In the genomic region with DNA sequence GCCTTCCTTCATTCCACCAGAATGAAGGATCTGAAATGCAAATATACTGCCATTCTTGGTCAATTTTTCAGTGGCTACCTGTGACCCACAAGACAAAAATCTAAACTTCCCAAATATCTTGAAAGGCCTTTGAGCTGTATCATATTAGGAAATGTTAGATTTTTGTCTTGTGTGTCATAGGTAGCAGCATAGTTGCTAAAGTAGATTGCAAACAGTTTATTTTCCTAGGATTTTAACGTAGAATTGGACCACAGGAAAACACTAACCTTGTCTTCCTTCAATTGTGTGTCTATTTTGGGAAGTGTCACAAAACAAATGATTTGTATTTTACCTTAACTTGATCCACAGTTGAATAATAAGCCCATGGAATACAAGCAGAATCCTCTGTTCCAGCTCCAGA, we compare ENCODE assay signal across 10 cellular contexts. TPM values are rescaled to one million over a fixed set of nuclear protein-coding genes. Genes with fewer than 3 reads are reported as not detected.
DNase-seq lines count a peak whose midpoint lies in the region; ATAC-seq and TF ChIP-seq lines count a peak whose summit lies in the region.
"Had no signal": no experiment of that assay in that cellular context is flagged by ENCODE, and none has a peak within 500 bp of the region (broad histone marks: within the 10 kb centered on the region; RNA-seq: fewer than 3 reads in every experiment).

No MANE protein-coding gene starts in this region.

- TF ChIP-seq CTCF in PC-9 (conservative IDR thresholded peaks at IDR 0.05) (no peak), esophagus muscularis mucosa (IDR thresholded peaks at IDR 0.05) (no peak)

- no peak overlapping the region for H4K8ac ChIP-seq in trophoblast cell (ENCODE audit: low read depth, low read length)

- H3K14ac ChIP-seq in trophoblast cell (ENCODE audit: low read length) = no peak overlapping the region

- H3K9me3 ChIP-seq in PC-9 (ENCODE audit: insufficient read depth, low read depth) = no peaks in the 10 kb centered on the region
- H3K9me3 ChIP-seq in esophagus muscularis mucosa = no peaks in the 10 kb centered on the region
- no peaks in the 10 kb centered on the region for H3K9me3 ChIP-seq in trophoblast cell (ENCODE audit: insufficient read depth, low read depth, low read length)
- H3K9me3 ChIP-seq: body of pancreas had no signal

- no peaks in the 10 kb centered on the region for H3K9me2 ChIP-seq in PC-9 (ENCODE audit: insufficient read depth)

- no peak overlapping the region for H3K18ac ChIP-seq in trophoblast cell (ENCODE audit: low read length)

- ATAC-seq in HG03432 (IDR thresholded peaks at IDR 0.05; ENCODE audit: unreplicated experiment) = no peak

- POLR2A ChIA-PET in PC-9 (lab: Charles Lee; ENCODE audit: unreplicated experiment) = no interaction called here

- H2BK12ac ChIP-seq in trophoblast cell (ENCODE audit: low read length) = no peak overlapping the region

- H2BK120ac ChIP-seq in trophoblast cell (ENCODE audit: insufficient read depth, low read length, poor library complexity) = no peak overlapping the region

- peak overlapping the region; percentile 6; the same call in 1 of the 2 replicates for H3K4me2 ChIP-seq in PC-9
- no peak overlapping the region for H3K4me2 ChIP-seq in trophoblast cell (ENCODE audit: low read length)

- H4K12ac ChIP-seq in trophoblast cell (ENCODE audit: low read depth, low read length) = no peak overlapping the region

- no peak overlapping the region for H3K23ac ChIP-seq in trophoblast cell (ENCODE audit: low read length)

- CTCF ChIA-PET in PC-9 (lab: Charles Lee) = interaction anchor here (0.6 to 0.9 kb wide), 2 partner anchors 189 to 295 kb away, joined by 3 to 5 read pairs; no protein-coding TSS in a partner anchor

- H3K9ac ChIP-seq in trophoblast cell (ENCODE audit: low read length) = no peak overlapping the region

- 56% methylated on average over 1 of the region's 1 CpG for WGBS in esophagus muscularis mucosa
- no CpG with 5 or more reads among the region's 1 CpG for WGBS in trophoblast cell (ENCODE audit: extremely low coverage, insufficient coverage, insufficient read length)

- H3K4ac ChIP-seq in trophoblast cell (ENCODE audit: low read depth, low read length) = no peak overlapping the region

- H3K27ac ChIP-seq in PC-9 (peak overlapping the region; percentile 30), esophagus muscularis mucosa (replicated peaks in 1 of 4) (peak overlapping the region in 3 of 4 donors; percentile 43 to 74 (median 44)), trophoblast cell (ENCODE audit: low read depth, low read length) (no peak overlapping the region)

- peaks cover 11% of the 10 kb centered on the region for H3K4me1 ChIP-seq in PC-9 (replicated peaks; ENCODE audit: insufficient read depth)
- H3K4me1 ChIP-seq in esophagus muscularis mucosa = peaks cover 9 to 20% (median 11%) of the 10 kb centered on the region in 4 donors
- H3K4me1 ChIP-seq in trophoblast cell (ENCODE audit: control insufficient read depth in 1 of 2, insufficient read depth in 2 of 2, low read length in 2 of 2) = peaks cover 0 to 3% of the 10 kb centered on the region in 2 experiments
- H3K4me1 ChIP-seq: body of pancreas had no signal

- DNase-seq in AG08395 (ENCODE audit: low spot score) (peak; percentile 44), PC-9 (peak in 1 of 2 experiments; percentile 44), esophagus muscularis mucosa (ENCODE audit: extremely low spot score) (no peak), trophoblast cell (peak; percentile 17 to 92), erythroblast (lab: John Stamatoyannopoulos, UW) (no peak), NCI-H2081 (lab: John Stamatoyannopoulos, UW) (no peak), NCI-H2227 treated with DMSO at 0.1 percent for 48 hours (lab: John Stamatoyannopoulos, UW) (no peak)
- DNase-seq: CD4-positive, alpha-beta T cell had no signal

- H3K36me3 ChIP-seq in PC-9 (ENCODE audit: low read depth) = no peaks in the 10 kb centered on the region; the same call in 1 of the 2 replicates
- H3K36me3 ChIP-seq in esophagus muscularis mucosa = peaks cover 0 to 18% (median 9%) of the 10 kb centered on the region in 4 donors
- no peaks in the 10 kb centered on the region for H3K36me3 ChIP-seq in trophoblast cell (ENCODE audit: control insufficient read depth in 1 of 2, insufficient read depth in 2 of 2, low read length in 2 of 2)

- no peak overlapping the region for H4K91ac ChIP-seq in trophoblast cell (ENCODE audit: low read depth, low read length)

- H2AFZ ChIP-seq in PC-9 = no peak overlapping the region
- no peak overlapping the region for H2AFZ ChIP-seq in trophoblast cell (ENCODE audit: insufficient read depth, low read length, poor library complexity)

- no peaks in the 10 kb centered on the region for H4K20me1 ChIP-seq in PC-9 (ENCODE audit: insufficient read depth)

- H3K79me2 ChIP-seq in PC-9 (ENCODE audit: low read depth) (no peaks in the 10 kb centered on the region), trophoblast cell (ENCODE audit: control insufficient read depth, insufficient read depth, low read length, poor library complexity) (no peaks in the 10 kb centered on the region)

- H3K79me1 ChIP-seq in trophoblast cell (ENCODE audit: low read length) = no peaks in the 10 kb centered on the region

- peaks cover 4% of the 10 kb centered on the region; the same call in 1 of the 2 replicates for H3F3A ChIP-seq in PC-9 (ENCODE audit: insufficient read depth, low read depth)

- intact Hi-C loops in PC-9 (cut with micrococcal nuclease; ENCODE audit: unreplicated experiment) (no loop called here), esophagus muscularis mucosa (cut with DNase I) (no loop called here)

- H3K4me3 ChIP-seq in PC-9 = no peak overlapping the region
- no peak overlapping the region for H3K4me3 ChIP-seq in esophagus muscularis mucosa
- no peak overlapping the region for H3K4me3 ChIP-seq in trophoblast cell (ENCODE audit: low read depth, low read length)
- H3K4me3 ChIP-seq: body of pancreas had no signal

- no TSS peak for BruUV-seq in PC-9 (replicated peaks; lab: Mats Ljungman, UMichigan)

- H2BK5ac ChIP-seq in trophoblast cell (ENCODE audit: low read depth, low read length, poor library complexity) = no peak overlapping the region

- no peak overlapping the region for H2AK5ac ChIP-seq in trophoblast cell (ENCODE audit: low read length)

- TF ChIP-seq POLR2A in esophagus muscularis mucosa (IDR thresholded peaks at IDR 0.05; ENCODE audit: low read depth) (no peak), erythroblast (IDR thresholded peaks at IDR 0.05; ENCODE audit: low read length) (no peak)

- no peak for TF ChIP-seq EP300 in esophagus muscularis mucosa (IDR thresholded peaks at IDR 0.05)

- H3K27me3 ChIP-seq in PC-9 (ENCODE audit: insufficient read depth, low read depth) = no peaks in the 10 kb centered on the region
- no peaks in the 10 kb centered on the region for H3K27me3 ChIP-seq in esophagus muscularis mucosa
- no peaks in the 10 kb centered on the region for H3K27me3 ChIP-seq in trophoblast cell (ENCODE audit: insufficient read depth, low read length)
- H3K27me3 ChIP-seq: body of pancreas had no signal

RNA-seq across cellular contexts. Expression of gene CP, which starts 42.4 kb away (rescaled TPM):
- total RNA-seq in PC-9 (2021) = 0.28 TPM in 1 of 2 replicates, not detected in the other
- total RNA-seq in esophagus muscularis mucosa = 1 to 10 TPM; 5.6 to 8.1 (median 6.0) TPM
- 1.7 and 1.8 TPM in 2 replicates for polyA plus RNA-seq in trophoblast cell (2013)
- total RNA-seq: CD4-positive, alpha-beta T cell had no signal

RNA-seq across cellular contexts. Expression of gene HPS3, which starts 49.8 kb away (rescaled TPM):
- total RNA-seq in PC-9 (2021) (33.4 and 36.7 TPM in 2 replicates), esophagus muscularis mucosa (10 to 100 TPM; 10.6 to 15.9 (median 12.4) TPM)
- 14.1 and 15.3 TPM in 2 replicates for polyA plus RNA-seq in trophoblast cell (2013)

Comparison
In these comparisons a context has a peak if more than half of its experiments do, and no peak if none do; other contexts are left out.
1. DNase-seq: peak in AG08395 (single experiment) and trophoblast cell (2 of 2); none in esophagus muscularis mucosa (single experiment), erythroblast (0 of 2), NCI-H2081 (0 of 2) and NCI-H2227 treated with DMSO at 0.1 percent for 48 hours (single experiment).